In genomic region chr2:36597003-36597531, GRCh38 we compare ENCODE assay signal across 8 cellular contexts. TPM values are rescaled to one million over a fixed set of nuclear protein-coding genes. Genes with fewer than 3 reads are reported as not detected.
DNase-seq lines count a peak whose midpoint lies in the region; ATAC-seq and TF ChIP-seq lines count a peak whose summit lies in the region.

No MANE protein-coding gene starts in this region.

- H3K4me1 Mint-ChIP-seq in central memory CD8-positive, alpha-beta T cell, result peaks cover 44% of the 10 kb centered on the region
- H3K4me1 Mint-ChIP-seq in naive B cell, result peaks cover 30 to 41% (median 41%) of the 10 kb centered on the region in 3 donors

- H3K9me1 ChIP-seq in IMR-90 (ENCODE audit: insufficient read depth, low read length), result peaks cover 11% of the 10 kb centered on the region

- H3K4me3 Mint-ChIP-seq in central memory CD8-positive, alpha-beta T cell, result peak overlapping the region; percentile 94
- H3K4me3 Mint-ChIP-seq in naive B cell, result peak overlapping the region; percentile 89 to 99 (median 96)

- peak overlapping the region; percentile 5 for H2BK5ac ChIP-seq in IMR-90 (ENCODE audit: low read depth, low read length, poor library complexity, severe bottlenecking)

- peak overlapping the region; percentile 78 for H3K14ac ChIP-seq in IMR-90 (replicated peaks; ENCODE audit: low read depth, low read length)

- H2BK120ac ChIP-seq in IMR-90 (ENCODE audit: low read depth, low read length), result 0 out of 2 replicates have a peak overlapping the region, but pooled peaks have one; percentile 23

- H3K27me3 Mint-ChIP-seq in central memory CD8-positive, alpha-beta T cell, result no peaks in the 10 kb centered on the region
- no peaks in the 10 kb centered on the region for H3K27me3 Mint-ChIP-seq in naive B cell

- H3K18ac ChIP-seq in IMR-90 (ENCODE audit: low read depth, low read length), result 0 out of 2 replicates have a peak overlapping the region, but pooled peaks have one; percentile 20

- H3K79me1 ChIP-seq in IMR-90 (ENCODE audit: low read depth in 1 of 2, low read length in 2 of 2), result peaks cover 13 to 45% of the 10 kb centered on the region in 2 experiments

- peak overlapping the region; percentile 59 for H3K56ac ChIP-seq in IMR-90 (ENCODE audit: extremely low read depth, insufficient read depth, low read length)

- H3K4me2 ChIP-seq in IMR-90 (ENCODE audit: low read depth, low read length), result peak overlapping the region; percentile 97

- no peak overlapping the region for H2BK20ac ChIP-seq in IMR-90 (ENCODE audit: low read depth, low read length)

- peak overlapping the region; percentile 56 for H2AK9ac ChIP-seq in IMR-90 (replicated peaks; ENCODE audit: low read depth, low read length, poor library complexity)

- H2BK15ac ChIP-seq in IMR-90 (ENCODE audit: low read depth, low read length), result peak overlapping the region; percentile 42; the same call in 1 of the 3 replicates

- H4K91ac ChIP-seq in IMR-90 (ENCODE audit: insufficient read depth, low read depth, low read length), result peak overlapping the region; percentile 69

- H4K20me1 ChIP-seq in IMR-90 (ENCODE audit: insufficient read depth, low read length), result peaks cover 20% of the 10 kb centered on the region; the same call in 1 of the 2 replicates

- peak overlapping the region; percentile 92 for H2AFZ ChIP-seq in IMR-90 (replicated peaks; ENCODE audit: low read length, poor library complexity)

- peaks cover 4% of the 10 kb centered on the region for H3K36me3 Mint-ChIP-seq in central memory CD8-positive, alpha-beta T cell (ENCODE audit: insufficient read depth)
- peaks cover 0 to 5% of the 10 kb centered on the region in 2 donors for H3K36me3 Mint-ChIP-seq in naive B cell

- H3K27ac ChIP-seq in IMR-90 (ENCODE audit: insufficient read depth, low read length), result peak overlapping the region; percentile 63

- H4K5ac ChIP-seq in IMR-90 (ENCODE audit: low read depth, low read length), result peak overlapping the region; percentile 11; the same call in 1 of the 2 replicates

- TF ChIP-seq RAD21 in IMR-90 (IDR thresholded peaks at IDR 0.05; ENCODE audit: low read length), result no peak

- peak overlapping the region; percentile 57 for H3K23ac ChIP-seq in IMR-90 (ENCODE audit: low read depth, low read length)

- H3K9me3 ChIP-seq in IMR-90 (ENCODE audit: control insufficient read depth, insufficient read depth, low read length), result no peaks in the 10 kb centered on the region

- WGBS in IMR-90 (ENCODE audit: extremely low coverage in 2 of 2, insufficient read length in 1 of 2), 2 experiments, result 35% methylated on average over 13 of the region's 19 CpGs; no CpG with 5 or more reads in 1 of the 2 experiments

- peak overlapping the region; percentile 87 for H2AK5ac ChIP-seq in IMR-90 (ENCODE audit: low read depth, low read length)

- peak overlapping the region; percentile 83 for H3K9ac ChIP-seq in IMR-90 (ENCODE audit: low read depth, low read length)

- TF ChIP-seq POLR2A in IMR-90 (IDR thresholded peaks at IDR 0.05; ENCODE audit: low read depth, low read length), result no peak

- H4K8ac ChIP-seq in IMR-90 (ENCODE audit: low read depth in 2 of 2, low read length in 2 of 2), result peak overlapping the region; percentile 41 to 55; a peak in 3 of 4 replicates

- H3K9me3 Mint-ChIP-seq in central memory CD8-positive, alpha-beta T cell, result no peaks in the 10 kb centered on the region
- no peaks in the 10 kb centered on the region for H3K9me3 Mint-ChIP-seq in naive B cell

- peaks cover 8% of the 10 kb centered on the region for H3K4me1 ChIP-seq in IMR-90 (ENCODE audit: control insufficient read depth, insufficient read depth, low read length)

- CTCF ChIA-PET in IMR-90 (lab: Yijun Ruan, JAX), result no interaction called here

- intact Hi-C loops in IMR-90 (cut with micrococcal nuclease), result loop anchor here (1.0 kb wide), 1 partner anchor 29 kb away; no protein-coding TSS in a partner anchor

- in situ Hi-C loops in IMR-90 (cut with MboI; ENCODE audit: low sequenced_read_pairs), result no loop called here

- dilution Hi-C loops in IMR-90 (cut with HindIII; ENCODE audit: low sequenced_read_pairs, unreplicated experiment), result no loop called here

- TF ChIP-seq CTCF in AG09309 (IDR thresholded peaks at IDR 0.05; ENCODE audit: control insufficient read depth, insufficient read depth, low read depth, low read length, missing control alignments), result no peak
- no peak for TF ChIP-seq CTCF in IMR-90 (conservative IDR thresholded peaks at IDR 0.05; ENCODE audit: low read depth, low read length)

- no TSS peak for BruUV-seq in IMR-90 (replicated peaks; lab: Mats Ljungman, UMichigan)

- DNase-seq in AG09309 (ENCODE audit: low read depth) (no peak), IMR-90 (no peak), naive B cell (no peak), AG08395 (ENCODE audit: low spot score) (no peak), A172 (ENCODE audit: low spot score) (no peak), ecto neural progenitor cell (ENCODE audit: low spot score) (no peak)
- DNase-seq in central memory CD8-positive, alpha-beta T cell (ENCODE audit: low spot score in 2 of 2), result no peak
- no peak for DNase-seq in activated CD4-positive, alpha-beta T cell treated with anti-CD3 and anti-CD28 coated beads, Interleukin-2, amount 50 U/mL, for 1 hour

- peaks cover 4% of the 10 kb centered on the region for H3K36me3 ChIP-seq in IMR-90 (ENCODE audit: control insufficient read depth, insufficient read depth, low read length)

- POLR2A ChIA-PET in IMR-90 (lab: Charles Lee; ENCODE audit: unreplicated experiment), result no interaction called here

- ATAC-seq in IMR-90 (ENCODE audit: low read depth) (no peak; the same call in 1 of the 2 replicates), naive B cell (ENCODE audit: low read depth in 2 of 2) (no peak)
- ATAC-seq in central memory CD8-positive, alpha-beta T cell (replicated peaks; ENCODE audit: extremely low read depth, poor library complexity, severe bottlenecking), result no peak

- peak overlapping the region; percentile 56 for H3K27ac Mint-ChIP-seq in central memory CD8-positive, alpha-beta T cell (ENCODE audit: low read depth)
- peak overlapping the region; percentile 7 to 94 (median 79) for H3K27ac Mint-ChIP-seq in naive B cell

- peak overlapping the region; percentile 65 for H3K4ac ChIP-seq in IMR-90 (ENCODE audit: low read depth, low read length)

- no peaks in the 10 kb centered on the region for H3K27me3 ChIP-seq in IMR-90 (ENCODE audit: control insufficient read depth, insufficient read depth, low read length)

- H3K4me3 ChIP-seq in AG09309 (ENCODE audit: control insufficient read depth, low read depth, low read length), result peak overlapping the region; percentile 76
- H3K4me3 ChIP-seq in IMR-90 (ENCODE audit: insufficient read depth, low read depth, low read length), result peak overlapping the region; percentile 85

TF ChIP-seq in IMR-90, 13 proteins besides CTCF, POLR2A, EP300 and RAD21:
- TF ChIP-seq MAFK (IDR thresholded peaks at IDR 0.05; ENCODE audit: low read depth, low read length) (no peak), MXI1 (IDR thresholded peaks at IDR 0.05; ENCODE audit: borderline replicate concordance, low read depth, low read length) (no peak)

RNA-seq across cellular contexts. Expression of gene FEZ2, which starts 0.9 kb away (rescaled TPM):
- 19.4 and 43.3 TPM in 2 replicates for total RNA-seq in IMR-90 (2012; rRNA removed)
- polyA plus RNA-seq in IMR-90 (2012; rRNA removed), result 31.6 and 32.4 TPM in 2 replicates
- polyA plus RNA-seq in IMR-90 (2012; cell fraction: cytosol; rRNA removed), result 5.2 and 11.4 TPM in 2 replicates
- polyA plus RNA-seq in IMR-90 (2012; cell fraction: nucleus; rRNA removed; ENCODE audit: low replicate concordance), result 1.9 and 13.6 TPM in 2 replicates
- 1 to 10 TPM; 3.0 to 6.0 (median 3.6) TPM for polyA plus RNA-seq in naive B cell (ENCODE audit: low read depth in 6 of 6)
- total RNA-seq in A172 (2014; rRNA removed; shearing (Covaris generic)), result 190 and 290 TPM in 2 replicates
